In genomic region chr17:73199751-73200317, GRCh38 we compare ENCODE assay signal across 36 cellular contexts. TPM values are rescaled to one million over a fixed set of nuclear protein-coding genes. Genes with fewer than 3 reads are reported as not detected.
"Had no signal": no experiment of that assay in that cellular context is flagged by ENCODE, and none has a peak within 500 bp of the region (broad histone marks: within the 10 kb centered on the region; RNA-seq: fewer than 3 reads in every experiment).

No MANE protein-coding gene starts in this region.

- DNase-seq: activated CD4-positive, alpha-beta memory T cell treated with anti-CD3 and anti-CD28 coated beads, Interleukin-2, amount 10 ng/mL, durations not matched to agents 7 days and 5 days; activated CD4-positive, alpha-beta T cell treated with anti-CD3 and anti-CD28 coated beads for 1 hour; activated CD4-positive, alpha-beta T cell treated with anti-CD3 and anti-CD28 coated beads for 48 hours; activated CD4-positive, CD25-positive, alpha-beta regulatory T cell; activated CD8-positive, alpha-beta memory T cell treated with anti-CD3 and anti-CD28 coated beads for 24 hours; activated CD8-positive, alpha-beta memory T cell treated with anti-CD3 and anti-CD28 coated beads, Interleukin-2, amount 10 ng/mL, durations not matched to agents 7 days and 5 days; activated CD8-positive, alpha-beta memory T cell treated with anti-CD3 and anti-CD28 coated beads, Interleukin-2, amount 50 U/mL, for 48 hours; activated naive CD4-positive, alpha-beta T cell treated with anti-CD3 and anti-CD28 coated beads, Interleukin-2, amount 10 ng/mL, durations not matched to agents 7 days and 5 days; activated naive CD8-positive, alpha-beta T cell treated with anti-CD3 and anti-CD28 coated beads for 36 hours; activated T-cell treated with anti-CD3 and anti-CD28 coated beads, Interleukin-2, amount 50 U/mL, for 1 hour; amygdala; MM.1S; MV-4-11; NCI-H1092; NCI-H1436 treated with DMSO at 0.1 percent for 48 hours; NCI-H187; NCI-H2029 treated with DMSO at 0.1 percent for 48 hours; NCI-H2107; NCI-H2171; NCI-H510A; NCI-H526; NCI-H748 treated with DMSO at 0.1 percent for 48 hours; NK-92 treated with Interleukin-12 subunit alpha and Interleukin-12 subunit beta, amount 100 ng/mL, for 24 hours; PC-3; RPMI8226; SHP77 treated with DMSO at 0.1 percent for 48 hours; SK-N-SH; T1000; WERI-Rb-1 had no signal

- H3K4me2 ChIP-seq: KMS-11, SK-N-SH had no signal

- H3K4me3 Mint-ChIP-seq: activated CD4-positive, alpha-beta memory T cell treated with anti-CD3 and anti-CD28 coated beads, Interleukin-2, amount 10 ng/mL, durations not matched to agents 7 days and 5 days; activated CD8-positive, alpha-beta memory T cell treated with anti-CD3 and anti-CD28 coated beads, Interleukin-2, amount 10 ng/mL, durations not matched to agents 7 days and 5 days; activated naive CD4-positive, alpha-beta T cell treated with anti-CD3 and anti-CD28 coated beads, Interleukin-2, amount 10 ng/mL, durations not matched to agents 7 days and 5 days; activated naive CD8-positive, alpha-beta T cell treated with anti-CD3 and anti-CD28 coated beads for 36 hours; central memory CD8-positive, alpha-beta T cell had no signal

- H3K27me3 Mint-ChIP-seq: activated CD4-positive, alpha-beta memory T cell treated with anti-CD3 and anti-CD28 coated beads, Interleukin-2, amount 10 ng/mL, durations not matched to agents 7 days and 5 days; activated CD8-positive, alpha-beta memory T cell treated with anti-CD3 and anti-CD28 coated beads, Interleukin-2, amount 10 ng/mL, durations not matched to agents 7 days and 5 days; activated naive CD4-positive, alpha-beta T cell treated with anti-CD3 and anti-CD28 coated beads, Interleukin-2, amount 10 ng/mL, durations not matched to agents 7 days and 5 days; activated naive CD8-positive, alpha-beta T cell treated with anti-CD3 and anti-CD28 coated beads for 36 hours; central memory CD8-positive, alpha-beta T cell had no signal

- H3K27me3 ChIP-seq: ascending aorta, cardiac muscle cell, Peyer's patch, SJSA1 had no signal

- H3K4me1 ChIP-seq: ascending aorta had no signal

- ATAC-seq: activated CD8-positive, alpha-beta memory T cell treated with anti-CD3 and anti-CD28 coated beads, Interleukin-2, amount 10 ng/mL, durations not matched to agents 7 days and 5 days; PC-3 had no signal

- H3K9me3 Mint-ChIP-seq: activated CD4-positive, alpha-beta memory T cell treated with anti-CD3 and anti-CD28 coated beads, Interleukin-2, amount 10 ng/mL, durations not matched to agents 7 days and 5 days; activated naive CD4-positive, alpha-beta T cell treated with anti-CD3 and anti-CD28 coated beads, Interleukin-2, amount 10 ng/mL, durations not matched to agents 7 days and 5 days; activated naive CD8-positive, alpha-beta T cell treated with anti-CD3 and anti-CD28 coated beads for 36 hours; activated T-helper 2 cell treated with anti-CD3 and anti-CD28 coated beads, Interferon-gamma antibody, Interleukin-2, Interleukin-4, amounts not matched to agents 10 μg/mL and 5 μg/mL and 100 μg/mL, durations not matched to agents 14 hours and 24 hours and 36 hours; central memory CD8-positive, alpha-beta T cell had no signal

- H3K4me3 ChIP-seq: ascending aorta, cardiac muscle cell, Peyer's patch, SJSA1 had no signal

- H3K27ac Mint-ChIP-seq: activated CD4-positive, alpha-beta memory T cell treated with anti-CD3 and anti-CD28 coated beads, Interleukin-2, amount 10 ng/mL, durations not matched to agents 7 days and 5 days; activated CD8-positive, alpha-beta memory T cell treated with anti-CD3 and anti-CD28 coated beads, Interleukin-2, amount 10 ng/mL, durations not matched to agents 7 days and 5 days; activated naive CD8-positive, alpha-beta T cell treated with anti-CD3 and anti-CD28 coated beads for 36 hours; activated T-helper 2 cell treated with anti-CD3 and anti-CD28 coated beads, Interferon-gamma antibody, Interleukin-2, Interleukin-4, amounts not matched to agents 10 μg/mL and 5 μg/mL and 100 μg/mL, durations not matched to agents 14 hours and 24 hours and 36 hours had no signal

- H3K27ac ChIP-seq: ascending aorta, cardiac muscle cell, KMS-11, Peyer's patch, SJSA1, WERI-Rb-1 had no signal

- H3K9me3 ChIP-seq: ascending aorta, Peyer's patch, SJSA1, SK-N-SH had no signal

RNA-seq across cellular contexts. Expression of gene SSTR2, which starts 35.0 kb away (rescaled TPM):
- total RNA-seq: PC-3 had no signal
